Comparison of ENCODE assay signal across 21 cellular contexts in the genomic region with DNA sequence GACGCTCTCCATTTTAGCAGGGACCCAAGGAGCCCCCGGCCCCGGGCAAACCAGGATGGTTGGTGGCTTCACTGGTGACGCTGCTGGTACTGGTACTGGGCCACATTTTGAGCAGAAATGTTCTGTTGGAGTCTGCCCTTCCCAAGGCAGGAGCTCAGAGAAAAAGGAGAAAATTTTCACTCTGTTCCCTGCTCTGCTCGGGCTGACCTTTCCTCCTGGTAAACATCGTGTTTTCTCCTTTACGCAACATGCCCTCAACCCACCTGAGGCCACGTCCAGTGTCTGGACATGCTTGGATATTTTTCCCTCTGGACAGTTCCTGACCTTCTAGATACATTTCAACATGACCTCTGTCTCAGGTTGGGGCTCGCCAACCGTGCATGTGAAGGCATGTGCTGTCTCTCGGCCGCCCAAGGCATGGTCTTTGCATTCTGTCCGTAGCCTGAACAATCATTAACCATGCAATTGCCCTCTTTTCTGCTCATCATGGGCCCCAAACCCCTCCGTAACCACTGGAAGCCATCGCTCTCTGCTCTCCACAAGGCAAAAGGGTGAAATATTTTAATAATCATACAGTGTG.
DNase-seq lines count a peak whose midpoint lies in the region; ATAC-seq, FAIRE-seq and TF ChIP-seq lines count a peak whose summit lies in the region.
"Had no signal": no experiment of that assay in that cellular context is flagged by ENCODE, and none has a peak within 500 bp of the region (broad histone marks: within the 10 kb centered on the region; RNA-seq: fewer than 3 reads in every experiment).

No MANE protein-coding gene starts in this region.

- FAIRE-seq in HepG2 (lab: Jason Lieb, UNC), result peak; percentile 100
- FAIRE-seq: A204.1, G401.6, GM12892 had no signal

- peaks cover 17% of the 10 kb centered on the region for H3K27me3 Mint-ChIP-seq in WTC11 (ENCODE audit: low read depth)
- H3K27me3 Mint-ChIP-seq: B cell; CD4-positive, CD25-positive, alpha-beta regulatory T cell had no signal

- BruUV-seq in HepG2 (replicated peaks; lab: Mats Ljungman, UMichigan), result no TSS peak

- H3K9me3 ChIP-seq in HepG2 (ENCODE audit: low read length) (no peaks in the 10 kb centered on the region), trophoblast cell (ENCODE audit: insufficient read depth, low read depth, low read length) (peaks cover 29% of the 10 kb centered on the region)
- H3K9me3 ChIP-seq: BLaER1 had no signal

- no peaks in the 10 kb centered on the region for H3K4me1 Mint-ChIP-seq in WTC11
- H3K4me1 Mint-ChIP-seq: B cell; CD4-positive, CD25-positive, alpha-beta regulatory T cell; GM23338; H9 had no signal

- no peak overlapping the region for H4K8ac ChIP-seq in trophoblast cell (ENCODE audit: low read depth, low read length)

- intact Hi-C loops in HepG2 (cut with micrococcal nuclease; ENCODE audit: unreplicated experiment), result loop anchor here (2.0 kb wide), 1 partner anchor 19 kb away; no protein-coding TSS in a partner anchor

- H3K23ac ChIP-seq in trophoblast cell (ENCODE audit: low read length), result no peak overlapping the region

- peak in 1 of 2 experiments; percentile 56; a peak in 2 of 4 replicates for TF ChIP-seq POLR2A in HepG2 (IDR thresholded peaks at IDR 0.05; ENCODE audit: insufficient read depth in 1 of 2, low read depth in 2 of 2, low read length in 2 of 2)

- H2BK12ac ChIP-seq in trophoblast cell (ENCODE audit: low read length), result no peak overlapping the region

- no peak overlapping the region for H3K4me3 Mint-ChIP-seq in WTC11
- H3K4me3 Mint-ChIP-seq: B cell; CD4-positive, CD25-positive, alpha-beta regulatory T cell; CD8-positive, alpha-beta T cell; GM23338 had no signal

- peak overlapping the region; percentile 88 for H3K27ac ChIP-seq in HepG2 (ENCODE audit: extremely low read length, insufficient read depth, low read length)
- no peak overlapping the region for H3K27ac ChIP-seq in trophoblast cell (ENCODE audit: low read depth, low read length)
- H3K27ac ChIP-seq: 22Rv1, BLaER1, C4-2B had no signal

- WGBS in HepG2 (ENCODE audit: low lambda C conversion rate), result 6% methylated on average over 15 of the region's 15 CpGs
- WGBS in trophoblast cell (ENCODE audit: extremely low coverage, insufficient coverage, insufficient read length), result no CpG with 5 or more reads among the region's 15 CpGs

- in situ Hi-C loops in HepG2 (cut with HindIII; ENCODE audit: extremely low pct_ligation_motif_present, low pct_unique_long_range_greater_than_20kb), result no loop called here

- peaks cover 83% of the 10 kb centered on the region for H3K9me3 Mint-ChIP-seq in WTC11

- H3K14ac ChIP-seq in trophoblast cell (ENCODE audit: low read length), result no peak overlapping the region

- no peak overlapping the region for H3K27ac Mint-ChIP-seq in WTC11
- H3K27ac Mint-ChIP-seq: B cell; CD4-positive, CD25-positive, alpha-beta regulatory T cell; CD8-positive, alpha-beta T cell; GM23338; H9 had no signal

- no peak overlapping the region for H2BK120ac ChIP-seq in trophoblast cell (ENCODE audit: insufficient read depth, low read length, poor library complexity)

- H3K4me1 ChIP-seq in HepG2 (ENCODE audit: insufficient read depth, low read length), result peaks cover 60% of the 10 kb centered on the region
- H3K4me1 ChIP-seq in trophoblast cell (ENCODE audit: control insufficient read depth in 1 of 2, insufficient read depth in 2 of 2, low read length in 2 of 2), result peaks cover 2 to 3% of the 10 kb centered on the region in 2 experiments
- H3K4me1 ChIP-seq: BLaER1, Caco-2 had no signal

- H3K4me2 ChIP-seq in HepG2 (ENCODE audit: low read depth, low read length), result peak overlapping the region; percentile 48
- H3K4me2 ChIP-seq in trophoblast cell (ENCODE audit: low read length), result no peak overlapping the region
- H3K4me2 ChIP-seq: BLaER1, GM23338 had no signal

- no peak overlapping the region for H2AK5ac ChIP-seq in trophoblast cell (ENCODE audit: low read length)

- CTCF ChIA-PET in WTC11 (lab: Charles Lee) (no interaction called here), HepG2 (lab: Yijun Ruan, JAX; ENCODE audit: low intra/inter-chr PET ratio, low total read pairs) (no interaction called here)

- H3K27me3 ChIP-seq in HepG2 (ENCODE audit: control insufficient read depth in 1 of 2, insufficient read depth in 2 of 2, low read length in 2 of 2) (no peaks in the 10 kb centered on the region), trophoblast cell (ENCODE audit: insufficient read depth, low read length) (no peaks in the 10 kb centered on the region)
- H3K27me3 ChIP-seq: BLaER1 had no signal

- H3K18ac ChIP-seq in trophoblast cell (ENCODE audit: low read length), result no peak overlapping the region

- H2AFZ ChIP-seq in HepG2 (ENCODE audit: low read length) (no peak overlapping the region), trophoblast cell (ENCODE audit: insufficient read depth, low read length, poor library complexity) (no peak overlapping the region)
- H2AFZ ChIP-seq: GM23338 had no signal

- H4K20me1 ChIP-seq in HepG2 (ENCODE audit: insufficient read depth, low read length), result no peaks in the 10 kb centered on the region
- H4K20me1 ChIP-seq: BLaER1 had no signal

- POLR2A ChIA-PET in WTC11 (lab: Charles Lee) (no interaction called here), HepG2 (lab: Yijun Ruan, JAX) (interaction anchor here (0.8 to 2.7 kb wide), 10 partner anchors 14 to 116 kb away, joined by 3 to 34 read pairs (median 6); partner anchors contain the start of genes PEG3 and ZIM2)

- H4K12ac ChIP-seq in trophoblast cell (ENCODE audit: low read depth, low read length), result no peak overlapping the region

- no peak for ATAC-seq in WTC11
- ATAC-seq in HepG2, result peak; percentile 98
- no peak for ATAC-seq in GM21737 (IDR thresholded peaks at IDR 0.05; ENCODE audit: unreplicated experiment)
- no peak for ATAC-seq in HG03439 (IDR thresholded peaks at IDR 0.05; ENCODE audit: unreplicated experiment)
- ATAC-seq: CD8-positive, alpha-beta T cell; GM23338; HCT116 had no signal

- no peaks in the 10 kb centered on the region for H3K79me1 ChIP-seq in trophoblast cell (ENCODE audit: low read length)

- TF ChIP-seq EP300 in HepG2 (IDR thresholded peaks at IDR 0.05; ENCODE audit: low read depth in 2 of 2, low read length in 2 of 2) (peak in 1 of 2 experiments; percentile 98; a peak in 2 of 4 replicates), HepG2 (CRISPR knock-in tag; IDR thresholded peaks at IDR 0.05; ENCODE audit: borderline replicate concordance) (peak; percentile 98)

- H3K9ac ChIP-seq in HepG2 (ENCODE audit: insufficient read depth, low read depth, low read length) (peak overlapping the region; percentile 62), trophoblast cell (ENCODE audit: low read length) (no peak overlapping the region)
- H3K9ac ChIP-seq: BLaER1 had no signal

- no peak overlapping the region for H3K4ac ChIP-seq in trophoblast cell (ENCODE audit: low read depth, low read length)

- DNase-seq in WTC11 (ENCODE audit: low spot score), result no peak
- DNase-seq in HepG2 (ENCODE audit: low spot score), result peak; percentile 97
- DNase-seq in trophoblast cell, result peak; percentile 80 to 85
- no peak for DNase-seq in NCI-H2171 treated with DMSO at 0.1 percent for 48 hours (lab: John Stamatoyannopoulos, UW)
- DNase-seq: Caco-2; CD4-positive, CD25-positive, alpha-beta regulatory T cell; CD8-positive, alpha-beta T cell; DMS153; DND-41; H9 had no signal

- H3K4me3 ChIP-seq in HepG2 (replicated peaks in 1 of 3; ENCODE audit: insufficient read depth in 1 of 3, low read depth in 2 of 3, low read length in 3 of 3), result peak overlapping the region in 1 of 3 experiments; percentile 44; a peak in 2 of 6 replicates
- no peak overlapping the region for H3K4me3 ChIP-seq in trophoblast cell (ENCODE audit: low read depth, low read length)
- H3K4me3 ChIP-seq: BLaER1, GM23338 had no signal

- H3K36me3 Mint-ChIP-seq in WTC11, result peaks cover 72% of the 10 kb centered on the region
- H3K36me3 Mint-ChIP-seq: CD4-positive, CD25-positive, alpha-beta regulatory T cell; CD8-positive, alpha-beta T cell had no signal

- H3K79me2 ChIP-seq in HepG2 (ENCODE audit: insufficient read depth, low read length) (peaks cover 4% of the 10 kb centered on the region), trophoblast cell (ENCODE audit: control insufficient read depth, insufficient read depth, low read length, poor library complexity) (no peaks in the 10 kb centered on the region)

- H3K36me3 ChIP-seq in HepG2 (replicated peaks in 1 of 2; ENCODE audit: control insufficient read depth in 1 of 2, insufficient read depth in 2 of 2, low read length in 2 of 2), result no peaks in the 10 kb centered on the region
- no peaks in the 10 kb centered on the region for H3K36me3 ChIP-seq in trophoblast cell (ENCODE audit: control insufficient read depth in 1 of 2, insufficient read depth in 2 of 2, low read length in 2 of 2)
- H3K36me3 ChIP-seq: BLaER1 had no signal

- peak overlapping the region; percentile 38 for H4K91ac ChIP-seq in trophoblast cell (ENCODE audit: low read depth, low read length)

- TF ChIP-seq RAD21 in HepG2 (CRISPR knock-in tag; IDR thresholded peaks at IDR 0.05), result 0 out of 2 replicates have a peak, but pooled peaks have one; percentile 45

- H2BK5ac ChIP-seq in trophoblast cell (ENCODE audit: low read depth, low read length, poor library complexity), result peak overlapping the region; percentile 37

- TF ChIP-seq CTCF in WTC11 (IDR thresholded peaks at IDR 0.05) (no peak), HepG2 (CRISPR knock-in tag; IDR thresholded peaks at IDR 0.05) (peak; percentile 28)

TF ChIP-seq in WTC11, 78 proteins besides CTCF, POLR2A, EP300 and RAD21:
- TF ChIP-seq CBFB (CRISPR knock-in tag; IDR thresholded peaks at IDR 0.05; ENCODE audit: low read depth) (no peak), GABPB1 (CRISPR knock-in tag; IDR thresholded peaks at IDR 0.05) (peak; percentile 88)

TF ChIP-seq in HepG2, 621 proteins besides CTCF, POLR2A, EP300 and RAD21 (continues in another document):
- TF ChIP-seq MAFF (IDR thresholded peaks at IDR 0.05; ENCODE audit: low read depth, low read length) (no peak), FOXO1 (CRISPR knock-in tag; IDR thresholded peaks at IDR 0.05) (peak; percentile 100), ZNF232 (CRISPR knock-in tag; IDR thresholded peaks at IDR 0.05; ENCODE audit: borderline replicate concordance) (peak; percentile 95)

Comparison
In these comparisons a context has a peak if more than half of its experiments do, and no peak if none do; other contexts are left out.
1. DNase-seq: peak in HepG2 (single experiment) and trophoblast cell (2 of 2); none in WTC11 (single experiment) and NCI-H2171 treated with DMSO at 0.1 percent for 48 hours (single experiment).
2. Of the 50 proteins assayed by ChIP-seq in both HepG2 and WTC11: peak only in HepG2: AFF4, ATF1, ATF2, ATF3, ATF6, CBFB and 31 more; only in WTC11: none; in both: GABPB1; in neither: 10; mixed calls (peak in some experiments, not most) for 2.